In the genomic region with DNA sequence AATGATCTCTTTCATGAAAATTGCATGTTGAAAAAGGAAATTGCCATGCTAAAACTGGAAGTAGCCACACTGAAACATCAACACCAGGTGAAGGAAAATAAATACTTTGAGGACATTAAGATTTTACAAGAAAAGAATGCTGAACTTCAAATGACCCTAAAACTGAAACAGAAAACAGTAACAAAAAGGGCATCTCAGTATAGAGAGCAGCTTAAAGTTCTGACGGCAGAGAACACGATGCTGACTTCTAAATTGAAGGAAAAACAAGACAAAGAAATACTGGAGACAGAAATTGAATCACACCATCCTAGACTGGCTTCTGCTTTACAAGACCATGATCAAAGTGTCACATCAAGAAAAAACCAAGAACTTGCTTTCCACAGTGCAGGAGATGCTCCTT, we compare ENCODE assay signal across 7 cellular contexts.
DNase-seq lines count a peak whose midpoint lies in the region; ATAC-seq, FAIRE-seq and TF ChIP-seq lines count a peak whose summit lies in the region.
"Not testable (repeated sequence)": the region's sequence is repeated elsewhere in the genome, so short reads cannot be mapped to it uniquely, and the experiment has no call there.

No MANE protein-coding gene starts in this region.

- not testable (repeated sequence) for H3K9me3 Mint-ChIP-seq in activated T-helper 17 cell treated with anti-CD3 and anti-CD28 coated beads, Interleukin-2, amount 50 U/mL, for 72 hours

- DNase-seq in D721Med (ENCODE audit: insufficient read length, low spot score); MG63; osteoblast (ENCODE audit: insufficient read length, low spot score, missing footprints): not testable (repeated sequence)
- DNase-seq in RPMI7951 (ENCODE audit: low read depth) = peak; percentile 26

- TF ChIP-seq CTCF in D721Med (IDR thresholded peaks at IDR 0.05; ENCODE audit: insufficient read depth, missing control alignments); OCI-LY1 (IDR thresholded peaks at IDR 0.05; ENCODE audit: low read length); osteoblast (IDR thresholded peaks at IDR 0.05; ENCODE audit: extremely low read depth, low read depth, low read length): not testable (repeated sequence)

- not testable (repeated sequence) for H3K9me2 ChIP-seq in OCI-LY1 (ENCODE audit: low read depth, low read length)

- H3K4me3 Mint-ChIP-seq in activated T-helper 17 cell treated with anti-CD3 and anti-CD28 coated beads, Interleukin-2, amount 50 U/mL, for 72 hours = peak overlapping the region; percentile 37

- peak overlapping the region; percentile 24 for H3K27ac ChIP-seq in KOPT-K1 (ENCODE audit: low read depth, low read length, poor library complexity, severe bottlenecking)
- not testable (repeated sequence) for H3K27ac ChIP-seq in OCI-LY1 (ENCODE audit: low read depth, low read length, poor library complexity, severe bottlenecking); osteoblast (ENCODE audit: low read depth, low read length)

- not testable (repeated sequence) for H3K4me1 ChIP-seq in OCI-LY1 (ENCODE audit: insufficient read depth, low read length, severe bottlenecking); osteoblast (ENCODE audit: insufficient read depth, low read length)

- H3K27me3 Mint-ChIP-seq in activated T-helper 17 cell treated with anti-CD3 and anti-CD28 coated beads, Interleukin-2, amount 50 U/mL, for 72 hours = not testable (repeated sequence)

- not testable (repeated sequence) for H2AFZ ChIP-seq in OCI-LY1 (ENCODE audit: low read length); osteoblast (ENCODE audit: low read length)

- peak; percentile 80 for FAIRE-seq in D721Med (lab: Jason Lieb, UNC)

- H3K79me2 ChIP-seq in OCI-LY1 (ENCODE audit: insufficient read depth, low read length); osteoblast (ENCODE audit: insufficient read depth, low read length): not testable (repeated sequence)

- not testable (repeated sequence) for H3K9me3 ChIP-seq in KOPT-K1 (ENCODE audit: insufficient read depth, low read length, poor library complexity, severe bottlenecking); MG63; OCI-LY1 (ENCODE audit: low read length); osteoblast (ENCODE audit: low read depth, low read length)

- H3K27ac Mint-ChIP-seq in activated T-helper 17 cell treated with anti-CD3 and anti-CD28 coated beads, Interleukin-2, amount 50 U/mL, for 72 hours = not testable (repeated sequence)

- not testable (repeated sequence) for H3K36me3 Mint-ChIP-seq in activated T-helper 17 cell treated with anti-CD3 and anti-CD28 coated beads, Interleukin-2, amount 50 U/mL, for 72 hours (ENCODE audit: low read depth)

- ATAC-seq in activated T-helper 17 cell treated with anti-CD3 and anti-CD28 coated beads, Interleukin-2, amount 50 U/mL, for 72 hours (replicated peaks) = not testable (repeated sequence)

- not testable (repeated sequence) for H3F3A ChIP-seq in OCI-LY1 (ENCODE audit: insufficient read depth, low read length)

- H4K20me1 ChIP-seq in OCI-LY1 (ENCODE audit: insufficient read depth, low read length); osteoblast (ENCODE audit: insufficient read depth, low read length): not testable (repeated sequence)

- H3K4me1 Mint-ChIP-seq in activated T-helper 17 cell treated with anti-CD3 and anti-CD28 coated beads, Interleukin-2, amount 50 U/mL, for 72 hours = not testable (repeated sequence)

- H3K9ac ChIP-seq in OCI-LY1 (ENCODE audit: low read length) = not testable (repeated sequence)

- not testable (repeated sequence) for H3K36me3 ChIP-seq in KOPT-K1 (ENCODE audit: insufficient read depth, low read length); MG63; OCI-LY1 (ENCODE audit: insufficient read depth, low read length); osteoblast (ENCODE audit: insufficient read depth, low read length)

- H3K27me3 ChIP-seq in MG63; OCI-LY1 (ENCODE audit: insufficient read depth, low read length); osteoblast (ENCODE audit: insufficient read depth, low read length): not testable (repeated sequence)

- H3K4me2 ChIP-seq in OCI-LY1 (ENCODE audit: low read length) = peak overlapping the region; percentile 44
- H3K4me2 ChIP-seq in osteoblast (ENCODE audit: insufficient read depth, low read length) = peak overlapping the region; percentile 43

- H3K4me3 ChIP-seq in MG63 = peak overlapping the region; percentile 29
- H3K4me3 ChIP-seq in OCI-LY1 (ENCODE audit: low read depth, low read length, poor library complexity, severe bottlenecking) = peak overlapping the region; percentile 7
- not testable (repeated sequence) for H3K4me3 ChIP-seq in osteoblast (ENCODE audit: insufficient read depth, low read length)
